Comparison of ENCODE assay signal across 8 cellular contexts in genomic region chr18:59272971-59273935, GRCh38. TPM values are rescaled to one million over a fixed set of nuclear protein-coding genes. Genes with fewer than 3 reads are reported as not detected.
A peak's percentile ranks its signal among the peaks of the same experiment; 100 is the strongest.
DNase-seq lines count a peak whose midpoint lies in the region; ATAC-seq lines count a peak whose summit lies in the region.

RAX (minus strand) TSS chr18:59273454; CDS start chr18:59273206, 248 bp downstream.

- peak within 1 kb of the TSS; percentile 18 for H3K4me3 ChIP-seq in BLaER1
- peak within 1 kb of the TSS; percentile 28 for H3K4me3 ChIP-seq in HAP-1
- peak within 1 kb of the TSS in 4 of 5 donors; percentile 36 to 60 (median 53) for H3K4me3 ChIP-seq in subcutaneous abdominal adipose tissue (ENCODE audit: low read depth in 1 of 5, low read length in 5 of 5)

- H3K27me3 ChIP-seq in BLaER1, result peaks cover 77% of the 10 kb centered on the region
- H3K27me3 ChIP-seq in HAP-1 (ENCODE audit: low read depth), result peaks cover 50% of the 10 kb centered on the region
- peaks cover 65 to 83% (median 82%) of the 10 kb centered on the region in 5 donors for H3K27me3 ChIP-seq in subcutaneous abdominal adipose tissue (ENCODE audit: control insufficient read depth in 5 of 5, insufficient read depth in 4 of 5, low read length in 5 of 5)

- H3K27ac ChIP-seq in BLaER1 (no peak within 1 kb of the TSS), subcutaneous abdominal adipose tissue (ENCODE audit: low read depth, low read length) (no peak within 1 kb of the TSS)

- H3K4me2 ChIP-seq in BLaER1, result no peak within 1 kb of the TSS

- DNase-seq in HAP-1 (ENCODE audit: low spot score in 2 of 2) (peak; percentile 38 to 79), iPS-NIHi11 (ENCODE audit: low spot score) (peak; percentile 92), putamen (ENCODE audit: low spot score) (no peak), NCI-H146 treated with DMSO at 0.1 percent for 48 hours (lab: John Stamatoyannopoulos, UW; ENCODE audit: unreplicated experiment) (no peak)
- DNase-seq in activated T-helper 1 cell treated with anti-CD3 and anti-CD28 coated beads, Interleukin-12 subunit alpha, Interleukin-12 subunit beta, Interleukin-2, Interleukin-4 antibody, amounts not matched to agents 30 ng/mL and 10 ng/mL and 1 ng/mL, durations not matched to agents 14 hours and 24 hours and 36 hours (ENCODE audit: low spot score), result no peak

- no peak within 1 kb of the TSS for H3K27ac Mint-ChIP-seq in activated T-helper 1 cell treated with anti-CD3 and anti-CD28 coated beads, Interleukin-12 subunit alpha, Interleukin-12 subunit beta, Interleukin-2, Interleukin-4 antibody, amounts not matched to agents 30 ng/mL and 10 ng/mL and 1 ng/mL, durations not matched to agents 14 hours and 24 hours and 36 hours

- in situ Hi-C loops in HAP-1 (cut with MboI; ENCODE audit: low sequenced_read_pairs), result no loop called here

- intact Hi-C loops in activated T-helper 1 cell treated with anti-CD3 and anti-CD28 coated beads, Interleukin-12 subunit alpha, Interleukin-12 subunit beta, Interleukin-2, Interleukin-4 antibody, amounts not matched to agents 30 ng/mL and 10 ng/mL and 1 ng/mL, durations not matched to agents 14 hours and 24 hours and 36 hours (cut with micrococcal nuclease), result loop anchor here (1.0 to 10.0 kb wide), 4 partner anchors 8 to 1468 kb away; partner anchors contain the start of genes ATP8B1, CCBE1 and GRP

- no peaks in the 10 kb centered on the region for H3K36me3 Mint-ChIP-seq in activated T-helper 1 cell treated with anti-CD3 and anti-CD28 coated beads, Interleukin-12 subunit alpha, Interleukin-12 subunit beta, Interleukin-2, Interleukin-4 antibody, amounts not matched to agents 30 ng/mL and 10 ng/mL and 1 ng/mL, durations not matched to agents 14 hours and 24 hours and 36 hours (ENCODE audit: low read depth)

- peaks cover 7% of the 10 kb centered on the region; the same call in 1 of the 2 replicates for H4K20me1 ChIP-seq in BLaER1

- peaks cover 8% of the 10 kb centered on the region; the same call in 1 of the 2 replicates for H3K4me1 ChIP-seq in BLaER1
- no peaks in the 10 kb centered on the region for H3K4me1 ChIP-seq in HAP-1
- H3K4me1 ChIP-seq in subcutaneous abdominal adipose tissue (ENCODE audit: control insufficient read depth in 5 of 5, insufficient read depth in 5 of 5, low read length in 5 of 5), result peaks cover 0 to 34% (median 29%) of the 10 kb centered on the region in 5 donors

- peaks cover 64% of the 10 kb centered on the region for H3K27me3 Mint-ChIP-seq in activated T-helper 1 cell treated with anti-CD3 and anti-CD28 coated beads, Interleukin-12 subunit alpha, Interleukin-12 subunit beta, Interleukin-2, Interleukin-4 antibody, amounts not matched to agents 30 ng/mL and 10 ng/mL and 1 ng/mL, durations not matched to agents 14 hours and 24 hours and 36 hours (ENCODE audit: insufficient read depth)

- H3K9me3 Mint-ChIP-seq in activated T-helper 1 cell treated with anti-CD3 and anti-CD28 coated beads, Interleukin-12 subunit alpha, Interleukin-12 subunit beta, Interleukin-2, Interleukin-4 antibody, amounts not matched to agents 30 ng/mL and 10 ng/mL and 1 ng/mL, durations not matched to agents 14 hours and 24 hours and 36 hours, result no peaks in the 10 kb centered on the region

- H3K9ac ChIP-seq in BLaER1 (no peak within 1 kb of the TSS), subcutaneous abdominal adipose tissue (ENCODE audit: low read length in 5 of 5) (no peak within 1 kb of the TSS)

- H3K4me1 Mint-ChIP-seq in activated T-helper 1 cell treated with anti-CD3 and anti-CD28 coated beads, Interleukin-12 subunit alpha, Interleukin-12 subunit beta, Interleukin-2, Interleukin-4 antibody, amounts not matched to agents 30 ng/mL and 10 ng/mL and 1 ng/mL, durations not matched to agents 14 hours and 24 hours and 36 hours (ENCODE audit: low read depth), result peaks cover 7% of the 10 kb centered on the region

- ATAC-seq in GM19324 (IDR thresholded peaks at IDR 0.05; ENCODE audit: low FRiP score, unreplicated experiment), result no peak

- H3K4me3 Mint-ChIP-seq in activated T-helper 1 cell treated with anti-CD3 and anti-CD28 coated beads, Interleukin-12 subunit alpha, Interleukin-12 subunit beta, Interleukin-2, Interleukin-4 antibody, amounts not matched to agents 30 ng/mL and 10 ng/mL and 1 ng/mL, durations not matched to agents 14 hours and 24 hours and 36 hours, result peak within 1 kb of the TSS; percentile 30

- peaks cover 64% of the 10 kb centered on the region for H3K9me3 ChIP-seq in BLaER1
- H3K9me3 ChIP-seq in HAP-1, result no peaks in the 10 kb centered on the region; the same call in 1 of the 2 replicates
- H3K9me3 ChIP-seq in subcutaneous abdominal adipose tissue (ENCODE audit: control insufficient read depth in 5 of 5, low read length in 5 of 5), result peaks cover 0 to 2% (median 0%) of the 10 kb centered on the region in 5 donors

- H3K36me3 ChIP-seq in BLaER1 (no peaks in the 10 kb centered on the region), HAP-1 (replicated peaks) (no peaks in the 10 kb centered on the region), subcutaneous abdominal adipose tissue (ENCODE audit: control insufficient read depth in 5 of 5, insufficient read depth in 5 of 5, low read length in 5 of 5) (no peaks in the 10 kb centered on the region)

RNA-seq across cellular contexts. Expression of gene RAX, which starts in this region (rescaled TPM):
- total RNA-seq in activated T-helper 1 cell treated with anti-CD3 and anti-CD28 coated beads, Interleukin-12 subunit alpha, Interleukin-12 subunit beta, Interleukin-2, Interleukin-4 antibody, amounts not matched to agents 30 ng/mL and 10 ng/mL and 1 ng/mL, durations not matched to agents 14 hours and 24 hours and 36 hours, result not detected in 2 replicates

Comparison
In these comparisons a context has a peak if more than half of its experiments do, and no peak if none do; other contexts are left out.
1. DNase-seq: peak in HAP-1 (2 of 2) and iPS-NIHi11 (single experiment); none in activated T-helper 1 cell treated with anti-CD3 and anti-CD28 coated beads, Interleukin-12 subunit alpha, Interleukin-12 subunit beta, Interleukin-2, Interleukin-4 antibody, amounts not matched to agents 30 ng/mL and 10 ng/mL and 1 ng/mL, durations not matched to agents 14 hours and 24 hours and 36 hours (single experiment), putamen (single experiment) and NCI-H146 treated with DMSO at 0.1 percent for 48 hours (single experiment).
2. Peak in every context shown above with its lines, with median percentiles within 50 percentile points of each other: H3K4me3 ChIP-seq.